ENCODE assay signal across 13 cellular contexts in genomic region chr14:30034049-30034635, GRCh38.
DNase-seq lines count a peak whose midpoint lies in the region; ATAC-seq and TF ChIP-seq lines count a peak whose summit lies in the region.
"Had no signal": no experiment of that assay in that cellular context is flagged by ENCODE, and none has a peak within 500 bp of the region (broad histone marks: within the 10 kb centered on the region; RNA-seq: fewer than 3 reads in every experiment).

No MANE protein-coding gene starts in this region.

- no peaks in the 10 kb centered on the region for H3K27me3 ChIP-seq in GM23338 (ENCODE audit: insufficient read depth)

- peak; percentile 63 for DNase-seq in GM23338 (ENCODE audit: low spot score)
- DNase-seq in NCI-H146 (lab: John Stamatoyannopoulos, UW), result peak; percentile 84
- peak; percentile 92 for DNase-seq in NCI-H748 treated with DMSO at 0.1 percent for 48 hours (lab: John Stamatoyannopoulos, UW)
- peak; percentile 7 for DNase-seq in iPS DF 19.7 (ENCODE audit: low read depth, low spot score)
- DNase-seq in progenitor cell of endocrine pancreas (ENCODE audit: low spot score, unreplicated experiment), result no peak
- DNase-seq in amygdala (lab: John Stamatoyannopoulos, UW), result no peak
- DNase-seq: caudate nucleus; CD4-positive, alpha-beta T cell; stimulated activated naive CD4-positive, alpha-beta T cell had no signal

- ATAC-seq in GM23338, result peak; percentile 91
- no peak for ATAC-seq in HG03095 (IDR thresholded peaks at IDR 0.05; ENCODE audit: unreplicated experiment)
- no peak for ATAC-seq in HG02938 (IDR thresholded peaks at IDR 0.05; ENCODE audit: unreplicated experiment)
- ATAC-seq: activated T-helper 17 cell treated with anti-CD3 and anti-CD28 coated beads, Interleukin-2, amount 50 U/mL, for 72 hours had no signal

- H3K9me2 ChIP-seq in GM23338 (ENCODE audit: insufficient read depth), result no peaks in the 10 kb centered on the region

- H3K27me3 Mint-ChIP-seq in GM23338 (ENCODE audit: insufficient read depth, low read depth, poor library complexity) (no peaks in the 10 kb centered on the region), progenitor cell of endocrine pancreas (no peaks in the 10 kb centered on the region)
- H3K27me3 Mint-ChIP-seq: activated T-helper 17 cell treated with anti-CD3 and anti-CD28 coated beads, Interleukin-2, amount 50 U/mL, for 72 hours; CD4-positive, alpha-beta T cell had no signal

- H3K79me2 ChIP-seq in GM23338 (replicated peaks; ENCODE audit: insufficient read depth), result no peaks in the 10 kb centered on the region

- no peaks in the 10 kb centered on the region for H3K36me3 ChIP-seq in GM23338 (ENCODE audit: insufficient read depth)
- H3K36me3 ChIP-seq: prostate gland had no signal

- H3K4me2 ChIP-seq in GM23338, result no peak overlapping the region

- peaks cover 9% of the 10 kb centered on the region; the same call in 1 of the 2 replicates for H3K4me1 ChIP-seq in GM23338 (ENCODE audit: insufficient read depth)
- H3K4me1 ChIP-seq: prostate gland had no signal

- no peak overlapping the region for H3K27ac ChIP-seq in GM23338 (ENCODE audit: low read depth)
- H3K27ac ChIP-seq: prostate gland had no signal

- no peaks in the 10 kb centered on the region for H3F3A ChIP-seq in GM23338 (replicated peaks; ENCODE audit: low read depth)

- no peaks in the 10 kb centered on the region for H4K20me1 ChIP-seq in GM23338 (replicated peaks; ENCODE audit: insufficient read depth)

- no peak overlapping the region for H2AFZ ChIP-seq in GM23338

- H3K9me3 Mint-ChIP-seq in GM23338 (no peaks in the 10 kb centered on the region), progenitor cell of endocrine pancreas (ENCODE audit: low read depth) (peaks cover 10% of the 10 kb centered on the region)

- TF ChIP-seq CTCF in GM23338 (conservative IDR thresholded peaks at IDR 0.05; ENCODE audit: low read depth in 2 of 2), result peak; percentile 12 to 54; a peak in 3 of 4 replicates
- no peak for TF ChIP-seq CTCF in progenitor cell of endocrine pancreas (IDR thresholded peaks at IDR 0.05; ENCODE audit: unreplicated experiment)

- H3K4me3 Mint-ChIP-seq in GM23338 (no peak overlapping the region), progenitor cell of endocrine pancreas (ENCODE audit: low read depth) (no peak overlapping the region)
- H3K4me3 Mint-ChIP-seq: activated T-helper 17 cell treated with anti-CD3 and anti-CD28 coated beads, Interleukin-2, amount 50 U/mL, for 72 hours; CD4-positive, alpha-beta T cell had no signal

- no peaks in the 10 kb centered on the region for H3K36me3 Mint-ChIP-seq in GM23338 (ENCODE audit: low read depth)
- no peaks in the 10 kb centered on the region for H3K36me3 Mint-ChIP-seq in progenitor cell of endocrine pancreas (ENCODE audit: insufficient read depth)

- no peak overlapping the region for H3K4me3 ChIP-seq in GM23338
- H3K4me3 ChIP-seq: prostate gland had no signal

- H3K27ac Mint-ChIP-seq in GM23338, result no peak overlapping the region
- no peak overlapping the region for H3K27ac Mint-ChIP-seq in progenitor cell of endocrine pancreas
- H3K27ac Mint-ChIP-seq: activated T-helper 17 cell treated with anti-CD3 and anti-CD28 coated beads, Interleukin-2, amount 50 U/mL, for 72 hours; CD4-positive, alpha-beta T cell had no signal

- H3K4me1 Mint-ChIP-seq in GM23338 (peaks cover 28% of the 10 kb centered on the region), progenitor cell of endocrine pancreas (ENCODE audit: low read depth) (no peaks in the 10 kb centered on the region)
- H3K4me1 Mint-ChIP-seq: activated T-helper 17 cell treated with anti-CD3 and anti-CD28 coated beads, Interleukin-2, amount 50 U/mL, for 72 hours had no signal

TF ChIP-seq in GM23338, 12 proteins besides CTCF, POLR2A, EP300 and RAD21 (continues in another document):
- TF ChIP-seq, protein P1, sequence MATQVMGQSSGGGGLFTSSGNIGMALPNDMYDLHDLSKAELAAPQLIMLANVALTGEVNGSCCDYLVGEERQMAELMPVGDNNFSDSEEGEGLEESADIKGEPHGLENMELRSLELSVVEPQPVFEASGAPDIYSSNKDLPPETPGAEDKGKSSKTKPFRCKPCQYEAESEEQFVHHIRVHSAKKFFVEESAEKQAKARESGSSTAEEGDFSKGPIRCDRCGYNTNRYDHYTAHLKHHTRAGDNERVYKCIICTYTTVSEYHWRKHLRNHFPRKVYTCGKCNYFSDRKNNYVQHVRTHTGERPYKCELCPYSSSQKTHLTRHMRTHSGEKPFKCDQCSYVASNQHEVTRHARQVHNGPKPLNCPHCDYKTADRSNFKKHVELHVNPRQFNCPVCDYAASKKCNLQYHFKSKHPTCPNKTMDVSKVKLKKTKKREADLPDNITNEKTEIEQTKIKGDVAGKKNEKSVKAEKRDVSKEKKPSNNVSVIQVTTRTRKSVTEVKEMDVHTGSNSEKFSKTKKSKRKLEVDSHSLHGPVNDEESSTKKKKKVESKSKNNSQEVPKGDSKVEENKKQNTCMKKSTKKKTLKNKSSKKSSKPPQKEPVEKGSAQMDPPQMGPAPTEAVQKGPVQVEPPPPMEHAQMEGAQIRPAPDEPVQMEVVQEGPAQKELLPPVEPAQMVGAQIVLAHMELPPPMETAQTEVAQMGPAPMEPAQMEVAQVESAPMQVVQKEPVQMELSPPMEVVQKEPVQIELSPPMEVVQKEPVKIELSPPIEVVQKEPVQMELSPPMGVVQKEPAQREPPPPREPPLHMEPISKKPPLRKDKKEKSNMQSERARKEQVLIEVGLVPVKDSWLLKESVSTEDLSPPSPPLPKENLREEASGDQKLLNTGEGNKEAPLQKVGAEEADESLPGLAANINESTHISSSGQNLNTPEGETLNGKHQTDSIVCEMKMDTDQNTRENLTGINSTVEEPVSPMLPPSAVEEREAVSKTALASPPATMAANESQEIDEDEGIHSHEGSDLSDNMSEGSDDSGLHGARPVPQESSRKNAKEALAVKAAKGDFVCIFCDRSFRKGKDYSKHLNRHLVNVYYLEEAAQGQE (IDR thresholded peaks at IDR 0.05; ENCODE audit: unreplicated experiment), result no peak
- TF ChIP-seq JUNB (IDR thresholded peaks at IDR 0.05; ENCODE audit: unreplicated experiment) (no peak), ZNF462 (CRISPR knock-in tag; IDR thresholded peaks at IDR 0.05) (no peak), NANOG (IDR thresholded peaks at IDR 0.05; ENCODE audit: borderline replicate concordance) (no peak), ZNF114 (CRISPR knock-in tag; IDR thresholded peaks at IDR 0.05) (no peak)

Comparison
In these comparisons a context has a peak if more than half of its experiments do, and no peak if none do; other contexts are left out.
1. DNase-seq: peak in GM23338 (single experiment), NCI-H146 (single experiment), NCI-H748 treated with DMSO at 0.1 percent for 48 hours (single experiment) and iPS DF 19.7 (single experiment); none in progenitor cell of endocrine pancreas (single experiment) and amygdala (0 of 56).